Comparison of ENCODE assay signal across 32 cellular contexts in genomic region chr12:16130359-16130758, GRCh38.
"Had no signal": no experiment of that assay in that cellular context is flagged by ENCODE, and none has a peak within 500 bp of the region (broad histone marks: within the 10 kb centered on the region; RNA-seq: fewer than 3 reads in every experiment).

No MANE protein-coding gene starts in this region.

- H3K9me3 ChIP-seq: testis had no signal

- H3K36me3 Mint-ChIP-seq: activated naive CD4-positive, alpha-beta T cell treated with anti-CD3 and anti-CD28 coated beads, Interleukin-2, amount 10 ng/mL, durations not matched to agents 7 days and 5 days; activated naive CD8-positive, alpha-beta T cell treated with anti-CD3 and anti-CD28 coated beads, Interleukin-2, amount 10 ng/mL, durations not matched to agents 7 days and 5 days; natural killer cell had no signal

- H3K4me1 ChIP-seq: ascending aorta, heart left ventricle, left lung, lower lobe of right lung, neural progenitor cell, right atrium auricular region, testis, transverse colon had no signal

- H3K27me3 Mint-ChIP-seq: activated naive CD4-positive, alpha-beta T cell treated with anti-CD3 and anti-CD28 coated beads, Interleukin-2, amount 10 ng/mL, durations not matched to agents 7 days and 5 days; activated naive CD8-positive, alpha-beta T cell treated with anti-CD3 and anti-CD28 coated beads, Interleukin-2, amount 10 ng/mL, durations not matched to agents 7 days and 5 days; effector memory CD8-positive, alpha-beta T cell had no signal

- H3K4me3 Mint-ChIP-seq: activated naive CD4-positive, alpha-beta T cell treated with anti-CD3 and anti-CD28 coated beads, Interleukin-2, amount 10 ng/mL, durations not matched to agents 7 days and 5 days; activated naive CD8-positive, alpha-beta T cell treated with anti-CD3 and anti-CD28 coated beads, Interleukin-2, amount 10 ng/mL, durations not matched to agents 7 days and 5 days; activated T-helper 1 cell treated with anti-CD3 and anti-CD28 coated beads, Interleukin-12 subunit alpha, Interleukin-12 subunit beta, Interleukin-2, Interleukin-4 antibody, amounts not matched to agents 30 ng/mL and 10 ng/mL and 1 ng/mL, durations not matched to agents 14 hours and 24 hours and 36 hours; effector memory CD8-positive, alpha-beta T cell; natural killer cell; neural progenitor cell; T-helper 1 cell treated with Interleukin-12 subunit alpha and Interleukin-12 subunit beta and Interleukin-4 antibody, amounts not matched to agents 30 μg/mL and 1 μg/mL, for 36 hours had no signal

- H3K36me3 ChIP-seq: ascending aorta, brain microvascular endothelial cell, heart left ventricle, left lung, lower lobe of right lung, neural progenitor cell, right atrium auricular region, transverse colon had no signal

- H3K4me1 Mint-ChIP-seq: activated naive CD4-positive, alpha-beta T cell treated with anti-CD3 and anti-CD28 coated beads, Interleukin-2, amount 10 ng/mL, durations not matched to agents 7 days and 5 days; activated naive CD8-positive, alpha-beta T cell treated with anti-CD3 and anti-CD28 coated beads, Interleukin-2, amount 10 ng/mL, durations not matched to agents 7 days and 5 days; natural killer cell; neural progenitor cell had no signal

- H3K27ac ChIP-seq: ascending aorta, brain microvascular endothelial cell, heart left ventricle, left lung, lower lobe of right lung, neural progenitor cell, right atrium auricular region, testis, transverse colon, VCaP had no signal

- H3K27me3 ChIP-seq: ascending aorta, brain microvascular endothelial cell, heart left ventricle, left lung, neural progenitor cell, right atrium auricular region, testis, transverse colon had no signal

- ATAC-seq: activated CD4-positive, CD25-positive, alpha-beta regulatory T cell treated with anti-CD3 and anti-CD28 coated beads, Interleukin-2, amount 50 U/mL, for 24 hours; effector memory CD8-positive, alpha-beta T cell; heart left ventricle; left lung; lower lobe of right lung; natural killer cell; stimulated activated naive CD8-positive, alpha-beta T cell treated with anti-CD3 and anti-CD28 coated beads, Interleukin-15, Interleukin-2, amounts not matched to agents 100 U/mL and 50 U/mL, for 24 hours had no signal

- DNase-seq: activated CD4-positive, alpha-beta T cell treated with anti-CD3 and anti-CD28 coated beads for 48 hours; activated CD4-positive, alpha-beta T cell treated with anti-CD3 and anti-CD28 coated beads, Interleukin-2, amount 50 U/mL, for 48 hours; activated CD8-positive, alpha-beta memory T cell treated with anti-CD3 and anti-CD28 coated beads for 24 hours; activated gamma-delta T cell; activated naive CD4-positive, alpha-beta T cell treated with anti-CD3 and anti-CD28 coated beads, Interleukin-2, amount 10 ng/mL, durations not matched to agents 7 days and 5 days; activated naive CD8-positive, alpha-beta T cell treated with anti-CD3 and anti-CD28 coated beads, Interleukin-2, amount 10 ng/mL, durations not matched to agents 7 days and 5 days; brain microvascular endothelial cell; caudate nucleus; cortex of kidney; effector memory CD8-positive, alpha-beta T cell; heart left ventricle; kidney glomerular epithelial cell; left lung; lower lobe of right lung; mesenchymal stem cell; natural killer cell; occipital lobe; stimulated activated CD4-positive, alpha-beta T cell treated with anti-CD3 and anti-CD28 coated beads, Interleukin-12 subunit alpha, Interleukin-12 subunit beta, amount 100 ng/mL, for 4 hours; stimulated activated CD4-positive, alpha-beta T cell treated with anti-CD3 and anti-CD28 coated beads, Interleukin-4, amount 100 ng/mL, for 1 hour; stimulated activated naive CD8-positive, alpha-beta T cell treated with anti-CD3 and anti-CD28 coated beads, Interleukin-15, Interleukin-2, amounts not matched to agents 100 U/mL and 50 U/mL, for 24 hours; T-helper 9 cell; testis; transverse colon had no signal

- H3K4me3 ChIP-seq: ascending aorta, heart left ventricle, left lung, lower lobe of right lung, neural progenitor cell, right atrium auricular region, testis, transverse colon had no signal

- H3K27ac Mint-ChIP-seq: activated naive CD4-positive, alpha-beta T cell treated with anti-CD3 and anti-CD28 coated beads, Interleukin-2, amount 10 ng/mL, durations not matched to agents 7 days and 5 days; activated naive CD8-positive, alpha-beta T cell treated with anti-CD3 and anti-CD28 coated beads, Interleukin-2, amount 10 ng/mL, durations not matched to agents 7 days and 5 days; activated T-helper 1 cell treated with anti-CD3 and anti-CD28 coated beads, Interleukin-12 subunit alpha, Interleukin-12 subunit beta, Interleukin-2, Interleukin-4 antibody, amounts not matched to agents 30 ng/mL and 10 ng/mL and 1 ng/mL, durations not matched to agents 14 hours and 24 hours and 36 hours; effector memory CD8-positive, alpha-beta T cell; natural killer cell; neural progenitor cell; T-helper 1 cell treated with Interleukin-12 subunit alpha and Interleukin-12 subunit beta and Interleukin-4 antibody, amounts not matched to agents 30 μg/mL and 1 μg/mL, for 36 hours had no signal

- FAIRE-seq: endothelial cell of umbilical vein, TTC549 had no signal
